Comparison of ENCODE assay signal across 18 cellular contexts in the genomic region with DNA sequence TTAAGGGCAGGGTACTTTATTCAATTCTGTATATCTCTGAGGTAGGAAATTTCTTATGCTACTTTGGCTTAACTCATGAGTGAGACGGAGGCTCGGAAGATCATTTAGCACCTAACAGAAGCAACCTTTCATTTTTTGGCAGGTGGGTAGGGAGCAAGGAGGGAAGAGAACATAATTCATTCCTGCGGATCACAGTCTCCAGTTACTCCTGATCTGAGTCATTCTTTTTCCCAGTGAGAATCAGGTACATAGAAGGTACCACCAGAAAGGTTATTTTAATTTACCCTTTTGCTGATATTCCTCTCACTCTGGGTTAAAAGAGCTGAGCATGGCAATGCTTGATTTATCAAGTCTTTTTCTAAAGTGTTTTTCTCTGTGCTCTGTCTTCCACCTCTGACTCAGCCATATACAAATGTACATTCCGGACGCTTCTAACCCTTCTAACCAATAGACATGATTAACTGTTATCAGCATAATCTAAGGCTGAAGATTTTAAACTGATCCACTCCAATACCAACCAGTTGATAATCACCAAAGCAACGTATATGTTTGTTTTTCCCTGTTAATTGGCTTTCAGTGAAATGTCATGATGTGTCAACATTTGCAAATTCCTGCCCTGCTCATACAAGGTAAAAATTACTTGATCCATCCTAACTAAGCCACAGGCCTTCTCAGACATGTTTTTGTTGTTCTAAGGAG.
A peak's percentile ranks its signal among the peaks of the same experiment; 100 is the strongest.
DNase-seq lines count a peak whose midpoint lies in the region; ATAC-seq, FAIRE-seq and TF ChIP-seq lines count a peak whose summit lies in the region.
"Had no signal": no experiment of that assay in that cellular context is flagged by ENCODE, and none has a peak within 500 bp of the region (broad histone marks: within the 10 kb centered on the region; RNA-seq: fewer than 3 reads in every experiment).

No MANE protein-coding gene starts in this region.

- H3K4me1 Mint-ChIP-seq in MCF 10A (ENCODE audit: insufficient read depth, unreplicated experiment) (no peaks in the 10 kb centered on the region), H9 (peaks cover 2 to 4% of the 10 kb centered on the region in 2 experiments; a peak in 2 of 4 replicates)

- H3K27me3 Mint-ChIP-seq in MCF 10A (ENCODE audit: insufficient read depth, unreplicated experiment) (no peaks in the 10 kb centered on the region), H9 (ENCODE audit: low read depth) (no peaks in the 10 kb centered on the region)

- dilution Hi-C loops in mammary epithelial cell (cut with HindIII; ENCODE audit: low sequenced_read_pairs): no loop called here

- no peaks in the 10 kb centered on the region for H3K27me3 ChIP-seq in mammary epithelial cell (ENCODE audit: insufficient read depth, low read length)
- H3K27me3 ChIP-seq in adipocyte (replicated peaks; ENCODE audit: control insufficient read depth, insufficient read depth, low read length): no peaks in the 10 kb centered on the region
- no peaks in the 10 kb centered on the region for H3K27me3 ChIP-seq in H9 (ENCODE audit: insufficient read depth, low read length)
- H3K27me3 ChIP-seq in ovary: no peaks in the 10 kb centered on the region
- H3K27me3 ChIP-seq: BLaER1 treated with 17β-estradiol and CSF1 and Interleukin-3, amounts not matched to agents 10 nM and 100 nM; MG63 had no signal

- ATAC-seq in GM21825 (IDR thresholded peaks at IDR 0.05; ENCODE audit: unreplicated experiment): no peak
- ATAC-seq: HCT116, HepG2 had no signal

- POLR2A ChIA-PET in MCF 10A (lab: Yijun Ruan, JAX): interaction anchor here (0.6 to 1.6 kb wide), 4 partner anchors 10 to 1232 kb away, joined by 3 to 4 read pairs (median 4); no protein-coding TSS in a partner anchor

- H3K18ac ChIP-seq in H9 (ENCODE audit: insufficient read length, low read depth, low read length): no peak overlapping the region

- H3K9ac ChIP-seq in mammary epithelial cell (ENCODE audit: insufficient read depth, low read length): no peak overlapping the region
- H3K9ac ChIP-seq in adipocyte (ENCODE audit: low read length): no peak overlapping the region
- no peak overlapping the region for H3K9ac ChIP-seq in H9 (ENCODE audit: extremely low read depth, insufficient read length, low read length)
- H3K9ac ChIP-seq: BLaER1 treated with 17β-estradiol and CSF1 and Interleukin-3, amounts not matched to agents 10 nM and 100 nM had no signal

- H3K79me1 ChIP-seq in H9 (ENCODE audit: insufficient read depth, low read depth, low read length, poor library complexity, severe bottlenecking): no peaks in the 10 kb centered on the region

- CTCF ChIA-PET in mammary epithelial cell (lab: Charles Lee; ENCODE audit: low non-redundant PET): no interaction called here
- CTCF ChIA-PET in MCF 10A (lab: Yijun Ruan, JAX): interaction anchor here (0.7 to 5.0 kb wide), 6 partner anchors 7 to 985 kb away, joined by 3 to 33 read pairs (median 6); no protein-coding TSS in a partner anchor

- TF ChIP-seq EP300 in ovary (IDR thresholded peaks at IDR 0.05): no peak

- H4K8ac ChIP-seq in H9 (replicated peaks; ENCODE audit: insufficient read length, low read depth, low read length): no peak overlapping the region

- H3K23ac ChIP-seq in H9 (ENCODE audit: insufficient read length, low read depth, low read length): no peak overlapping the region

- no peak overlapping the region for H3K14ac ChIP-seq in H9 (ENCODE audit: insufficient read depth, low read length)

- in situ Hi-C loops in mammary epithelial cell (cut with MboI; ENCODE audit: low sequenced_read_pairs in 2 of 2): loop anchor here in 1 of 2 donors (10.0 kb wide), 2 partner anchors 705 to 985 kb away; no protein-coding TSS in a partner anchor

- H3K23me2 ChIP-seq in H9 (ENCODE audit: insufficient read length, low read depth, low read length, poor library complexity, severe bottlenecking): no peaks in the 10 kb centered on the region

- no peak overlapping the region for H3T11ph ChIP-seq in H9 (ENCODE audit: low read length)

- no peak overlapping the region for H3K27ac Mint-ChIP-seq in MCF 10A (ENCODE audit: low read depth, unreplicated experiment)
- no peak overlapping the region for H3K27ac Mint-ChIP-seq in H9

- no peak overlapping the region for H2BK120ac ChIP-seq in H9 (ENCODE audit: low read depth, low read length, poor library complexity, severe bottlenecking)

- H4K20me1 ChIP-seq in mammary epithelial cell (ENCODE audit: insufficient read depth, low read length) (no peaks in the 10 kb centered on the region), H9 (ENCODE audit: control insufficient read depth, insufficient read depth, insufficient read length) (no peaks in the 10 kb centered on the region)
- H4K20me1 ChIP-seq: BLaER1 treated with 17β-estradiol and CSF1 and Interleukin-3, amounts not matched to agents 10 nM and 100 nM had no signal

- no peak overlapping the region for H4K5ac ChIP-seq in H9 (ENCODE audit: insufficient read length, low read depth, low read length)

- no peaks in the 10 kb centered on the region for H3K9me3 ChIP-seq in mammary epithelial cell (replicated peaks; ENCODE audit: insufficient read depth, low read length)
- no peaks in the 10 kb centered on the region for H3K9me3 ChIP-seq in adipocyte (ENCODE audit: control insufficient read depth, low read length)
- H3K9me3 ChIP-seq in H9 (ENCODE audit: control insufficient read depth, low read depth, low read length): no peaks in the 10 kb centered on the region
- H3K9me3 ChIP-seq in ovary: no peaks in the 10 kb centered on the region
- H3K9me3 ChIP-seq: MG63 had no signal

- intact Hi-C loops in mammary epithelial cell (cut with micrococcal nuclease) (no loop called here), MCF 10A (cut with micrococcal nuclease) (no loop called here), ovary (cut with DNase I) (loop anchor here in 1 of 4 donors (10.0 kb wide), 1 partner anchor 985 kb away; no protein-coding TSS in a partner anchor)

- H2BK12ac ChIP-seq in H9 (ENCODE audit: insufficient read length, low read depth, low read length): no peak overlapping the region

- TF ChIP-seq CTCF in mammary epithelial cell (conservative IDR thresholded peaks at IDR 0.05 in 1 of 2, IDR thresholded peaks at IDR 0.05 in 1 of 2; ENCODE audit: extremely low read depth in 1 of 2, insufficient read depth in 1 of 2, low read depth in 1 of 2, low read length in 2 of 2) (no peak), MCF 10A (IDR thresholded peaks at IDR 0.05; ENCODE audit: unreplicated experiment) (no peak), H9 (conservative IDR thresholded peaks at IDR 0.05) (no peak), ovary (IDR thresholded peaks at IDR 0.05) (no peak), D721Med (IDR thresholded peaks at IDR 0.05; ENCODE audit: insufficient read depth, missing control alignments) (no peak)

- BruUV-seq in mammary epithelial cell (replicated peaks; lab: Mats Ljungman, UMichigan) (no TSS peak), MCF 10A (replicated peaks; lab: Mats Ljungman, UMichigan) (no TSS peak)

- H3K56ac ChIP-seq in H9 (ENCODE audit: insufficient read length, low read depth, low read length): no peak overlapping the region

- H3K9me3 Mint-ChIP-seq in MCF 10A (ENCODE audit: unreplicated experiment) (no peaks in the 10 kb centered on the region), H9 (no peaks in the 10 kb centered on the region)

- H2BK5ac ChIP-seq in H9 (ENCODE audit: insufficient read length, low read length): no peak overlapping the region

- no peak for FAIRE-seq in D721Med (lab: Jason Lieb, UNC)
- FAIRE-seq: HepG2 had no signal

- H3K36me3 Mint-ChIP-seq in MCF 10A (ENCODE audit: insufficient read depth, unreplicated experiment): no peaks in the 10 kb centered on the region
- H3K36me3 Mint-ChIP-seq in H9 (ENCODE audit: insufficient read depth in 1 of 3, low read depth in 3 of 3): no peaks in the 10 kb centered on the region

- H3K4me3 Mint-ChIP-seq in MCF 10A (ENCODE audit: unreplicated experiment): no peak overlapping the region
- no peak overlapping the region for H3K4me3 Mint-ChIP-seq in H9

- H3K4me1 ChIP-seq in mammary epithelial cell (ENCODE audit: insufficient read depth, low read length) (no peaks in the 10 kb centered on the region), adipocyte (ENCODE audit: control insufficient read depth, insufficient read depth, low read length) (no peaks in the 10 kb centered on the region), H9 (ENCODE audit: insufficient read depth, low read length) (no peaks in the 10 kb centered on the region), ovary (ENCODE audit: insufficient read depth) (no peaks in the 10 kb centered on the region)

- H3K27ac ChIP-seq in mammary epithelial cell (ENCODE audit: insufficient read depth, low read depth, low read length): no peak overlapping the region
- no peak overlapping the region for H3K27ac ChIP-seq in H9 (ENCODE audit: insufficient read length, low read depth, low read length)
- no peak overlapping the region for H3K27ac ChIP-seq in ovary
- H3K27ac ChIP-seq: BLaER1 treated with 17β-estradiol and CSF1 and Interleukin-3, amounts not matched to agents 10 nM and 100 nM; RWPE1 had no signal

- H2AK5ac ChIP-seq in H9 (ENCODE audit: insufficient read length, low read length): no peak overlapping the region

- no peak overlapping the region for H2BK20ac ChIP-seq in H9 (ENCODE audit: low read depth, low read length, poor library complexity, severe bottlenecking)

- DNase-seq in mammary epithelial cell (peak; percentile 19), MCF 10A (ENCODE audit: unreplicated experiment) (no peak), adipocyte (ENCODE audit: low read depth) (peak; percentile 28), left kidney (ENCODE audit: low read depth, low spot score) (peak; percentile 18), H9 (no peak), ovary (no peak), D721Med (ENCODE audit: insufficient read length, low spot score) (no peak)
- DNase-seq: MG63, NCI-H1092, NCI-H2107, NCI-H345, NCI-H526 treated with DMSO at 0.1 percent for 48 hours, OCI-M1 had no signal

- no peak overlapping the region for H2AFZ ChIP-seq in mammary epithelial cell (ENCODE audit: low read depth, low read length)
- H2AFZ ChIP-seq in H9 (ENCODE audit: low read length): no peak overlapping the region

- H4K91ac ChIP-seq in H9 (ENCODE audit: insufficient read length, low read depth, low read length): no peak overlapping the region

- no peak overlapping the region for H3K4ac ChIP-seq in H9 (ENCODE audit: low read depth, low read length)

- no peak overlapping the region for H2BK15ac ChIP-seq in H9 (ENCODE audit: low read depth, low read length)

- H3K4me2 ChIP-seq in mammary epithelial cell (ENCODE audit: insufficient read depth, low read depth, low read length) (no peak overlapping the region), H9 (ENCODE audit: insufficient read depth, insufficient read length, low read length) (no peak overlapping the region)
- H3K4me2 ChIP-seq: BLaER1 treated with 17β-estradiol and CSF1 and Interleukin-3, amounts not matched to agents 10 nM and 100 nM had no signal

- H3K36me3 ChIP-seq in mammary epithelial cell (ENCODE audit: insufficient read depth, low read length) (no peaks in the 10 kb centered on the region), adipocyte (ENCODE audit: control insufficient read depth, insufficient read depth, low read length, severe bottlenecking) (no peaks in the 10 kb centered on the region), ovary (no peaks in the 10 kb centered on the region)
- H3K36me3 ChIP-seq: BLaER1 treated with 17β-estradiol and CSF1 and Interleukin-3, amounts not matched to agents 10 nM and 100 nM; MG63 had no signal

- no peaks in the 10 kb centered on the region for H3K79me2 ChIP-seq in mammary epithelial cell (ENCODE audit: insufficient read depth, low read length)
- no peaks in the 10 kb centered on the region for H3K79me2 ChIP-seq in H9 (ENCODE audit: insufficient read depth, low read length)

- no peak for TF ChIP-seq POLR2A in ovary (IDR thresholded peaks at IDR 0.05)

- 92% methylated on average over 5 of the region's 6 CpGs for WGBS in mammary epithelial cell (ENCODE audit: low coverage, missing lambda C conversion rate)
- WGBS in H9 (ENCODE audit: extremely low coverage, insufficient read length, low lambda C conversion rate): no CpG with 5 or more reads among the region's 6 CpGs
- 41 to 45% (median 45%) methylated on average over 6 of the region's 6 CpGs for WGBS in ovary, 3 donors

- H3K4me3 ChIP-seq in mammary epithelial cell (replicated peaks in 1 of 3; ENCODE audit: insufficient read depth in 1 of 3, low read depth in 2 of 3, low read length in 3 of 3) (no peak overlapping the region), adipocyte (ENCODE audit: low read length) (no peak overlapping the region), ovary (no peak overlapping the region)
- H3K4me3 ChIP-seq: BLaER1 treated with 17β-estradiol and CSF1 and Interleukin-3, amounts not matched to agents 10 nM and 100 nM; MG63 had no signal

Comparison
In these comparisons a context has a peak if more than half of its experiments do, and no peak if none do; other contexts are left out.
1. DNase-seq: peak in mammary epithelial cell (single experiment), adipocyte (single experiment) and left kidney (single experiment); none in MCF 10A (single experiment), H9 (single experiment), ovary (0 of 5) and D721Med (single experiment).